ENCODE assay signal across 14 cellular contexts in the genomic region with DNA sequence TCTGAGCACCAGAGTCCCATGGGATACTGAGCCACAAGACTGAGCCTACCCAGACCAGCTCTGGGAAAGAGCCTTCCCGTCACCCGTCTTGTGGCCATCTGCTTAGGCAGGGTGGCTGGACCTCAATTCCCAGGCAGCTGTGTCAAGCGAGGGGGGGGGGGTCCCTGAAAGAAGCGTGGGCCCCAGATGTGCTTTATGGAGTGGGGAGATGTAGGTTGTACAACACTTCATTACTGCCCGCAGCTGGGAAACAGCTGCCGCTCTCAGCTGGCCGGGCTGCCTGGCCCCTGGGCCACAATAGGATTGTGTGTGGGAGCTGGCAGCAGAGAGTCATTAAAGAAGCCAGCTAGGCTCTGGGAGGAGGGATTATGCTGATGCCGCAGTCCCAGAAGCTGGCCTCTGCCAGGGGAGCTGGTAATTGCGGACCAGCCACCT.
DNase-seq lines count a peak whose midpoint lies in the region; ATAC-seq lines count a peak whose summit lies in the region.
"Had no signal": no experiment of that assay in that cellular context is flagged by ENCODE, and none has a peak within 500 bp of the region (broad histone marks: within the 10 kb centered on the region; RNA-seq: fewer than 3 reads in every experiment).

No MANE protein-coding gene starts in this region.

- H3K27ac ChIP-seq in trophoblast cell (ENCODE audit: low read depth, low read length) = peak overlapping the region; percentile 73
- H3K27ac ChIP-seq: thyroid gland had no signal

- H3K36me3 ChIP-seq in trophoblast cell (ENCODE audit: control insufficient read depth in 1 of 2, insufficient read depth in 2 of 2, low read length in 2 of 2) = no peaks in the 10 kb centered on the region
- H3K36me3 ChIP-seq: thyroid gland had no signal

- H3K79me2 ChIP-seq in trophoblast cell (ENCODE audit: control insufficient read depth, insufficient read depth, low read length, poor library complexity) = peaks cover 3% of the 10 kb centered on the region

- peaks cover 54% of the 10 kb centered on the region for H3K79me1 ChIP-seq in trophoblast cell (ENCODE audit: low read length)

- no peak overlapping the region for H4K12ac ChIP-seq in trophoblast cell (ENCODE audit: low read depth, low read length)

- peak overlapping the region; percentile 76 for H3K14ac ChIP-seq in trophoblast cell (ENCODE audit: low read length)

- peaks cover 9% of the 10 kb centered on the region for H3K9me3 ChIP-seq in trophoblast cell (ENCODE audit: insufficient read depth, low read depth, low read length)
- H3K9me3 ChIP-seq: thyroid gland had no signal

- H2BK5ac ChIP-seq in trophoblast cell (ENCODE audit: low read depth, low read length, poor library complexity) = peak overlapping the region; percentile 64

- ATAC-seq in HG03139 (IDR thresholded peaks at IDR 0.05; ENCODE audit: unreplicated experiment) = no peak
- no peak for ATAC-seq in HG02678 (IDR thresholded peaks at IDR 0.05; ENCODE audit: unreplicated experiment)
- no peak for ATAC-seq in HG03196 (IDR thresholded peaks at IDR 0.05; ENCODE audit: unreplicated experiment)
- ATAC-seq: activated T-helper 17 cell treated with anti-CD3 and anti-CD28 coated beads, Interleukin-2, amount 50 U/mL, for 72 hours had no signal

- no peak overlapping the region for H3K4me2 ChIP-seq in trophoblast cell (ENCODE audit: low read length)

- H3K18ac ChIP-seq in trophoblast cell (ENCODE audit: low read length) = peak overlapping the region; percentile 31

- DNase-seq in ELF-1 (ENCODE audit: low read depth, low spot score) = peak; percentile 55
- peak; percentile 84 for DNase-seq in NCI-H69 (lab: John Stamatoyannopoulos, UW)
- peak; percentile 49 for DNase-seq in globus pallidus (ENCODE audit: low spot score)
- DNase-seq in trophoblast cell = peak in 1 of 2 donors; percentile 3
- DNase-seq in activated T-cell treated with anti-CD3 and anti-CD28 coated beads for 4 hours = no peak
- DNase-seq: activated CD4-positive, CD25-positive, alpha-beta regulatory T cell; Karpas-422; naive B cell; stimulated activated CD4-positive, alpha-beta T cell treated with anti-CD3 and anti-CD28 coated beads, Interleukin-4, amount 100 ng/mL, for 4 hours; thyroid gland had no signal

- peak overlapping the region; percentile 33 for H3K4ac ChIP-seq in trophoblast cell (ENCODE audit: low read depth, low read length)

- H3K23ac ChIP-seq in trophoblast cell (ENCODE audit: low read length) = no peak overlapping the region

- no CpG with 5 or more reads among the region's 9 CpGs for WGBS in trophoblast cell (ENCODE audit: extremely low coverage, insufficient coverage, insufficient read length)

- peaks cover 23 to 49% of the 10 kb centered on the region in 2 experiments for H3K4me1 ChIP-seq in trophoblast cell (ENCODE audit: control insufficient read depth in 1 of 2, insufficient read depth in 2 of 2, low read length in 2 of 2)
- H3K4me1 ChIP-seq: thyroid gland had no signal

- H3K27me3 ChIP-seq in trophoblast cell (ENCODE audit: insufficient read depth, low read length) = no peaks in the 10 kb centered on the region
- H3K27me3 ChIP-seq: thyroid gland had no signal

- H4K8ac ChIP-seq in trophoblast cell (ENCODE audit: low read depth, low read length) = peak overlapping the region; percentile 38

- H2AFZ ChIP-seq in trophoblast cell (ENCODE audit: insufficient read depth, low read length, poor library complexity) = no peak overlapping the region

- H3K9ac ChIP-seq in trophoblast cell (ENCODE audit: low read length) = no peak overlapping the region

- peak overlapping the region; percentile 44 for H2BK12ac ChIP-seq in trophoblast cell (ENCODE audit: low read length)

- peak overlapping the region; percentile 16 for H2BK120ac ChIP-seq in trophoblast cell (ENCODE audit: insufficient read depth, low read length, poor library complexity)

- peak overlapping the region; percentile 26 for H2AK5ac ChIP-seq in trophoblast cell (ENCODE audit: low read length)

- H3K4me3 ChIP-seq in trophoblast cell (ENCODE audit: low read depth, low read length) = no peak overlapping the region
- H3K4me3 ChIP-seq: thyroid gland had no signal

- peak overlapping the region; percentile 31 for H4K91ac ChIP-seq in trophoblast cell (ENCODE audit: low read depth, low read length)
